Comparison of ENCODE assay signal across 9 cellular contexts in the genomic region with DNA sequence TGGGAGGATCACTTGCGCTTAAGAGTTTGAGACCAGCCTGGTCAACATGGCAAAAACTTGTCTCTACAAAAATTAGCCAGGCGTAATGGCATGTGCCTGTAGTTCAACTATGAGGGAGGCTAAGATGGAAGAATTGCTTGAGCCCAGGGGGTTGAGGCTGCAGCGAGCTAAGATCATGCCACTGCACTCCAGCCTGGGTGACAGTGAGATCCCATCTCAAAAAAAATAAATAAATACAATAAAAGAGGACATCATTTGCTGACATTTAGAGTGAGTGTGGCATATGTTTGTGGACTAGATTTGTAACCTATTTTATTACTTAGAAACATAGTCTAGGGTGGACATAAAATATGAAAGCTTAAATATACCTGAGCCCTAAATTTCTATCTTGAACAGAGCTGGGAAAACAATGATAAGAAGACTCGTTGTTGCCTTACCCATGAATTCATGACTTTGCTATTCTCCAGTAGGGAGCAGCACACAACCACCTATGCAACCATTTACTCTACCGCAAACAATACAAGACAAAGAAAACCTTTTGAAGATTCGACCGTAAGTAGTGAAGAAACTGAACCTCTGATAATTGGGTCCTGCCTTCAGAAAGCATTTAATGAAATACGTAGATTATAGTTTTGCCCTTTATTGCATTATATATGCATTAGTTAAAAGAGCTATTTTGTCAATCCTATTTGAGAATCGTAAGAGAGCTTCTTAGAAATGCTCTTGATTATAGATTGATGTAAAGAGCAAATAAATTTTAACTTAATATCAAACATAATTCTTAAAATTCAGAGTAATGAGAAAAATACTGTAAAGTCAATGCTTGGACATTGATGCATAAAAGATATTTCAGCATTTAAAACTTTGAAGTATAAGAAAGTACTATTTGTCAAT.
DNase-seq lines count a peak whose midpoint lies in the region; ATAC-seq and TF ChIP-seq lines count a peak whose summit lies in the region.
"Had no signal": no experiment of that assay in that cellular context is flagged by ENCODE, and none has a peak within 500 bp of the region (broad histone marks: within the 10 kb centered on the region; RNA-seq: fewer than 3 reads in every experiment).

No MANE protein-coding gene starts in this region.

- peak; percentile 82 for DNase-seq in DMS53 (lab: John Stamatoyannopoulos, UW)
- peak; percentile 80 for DNase-seq in NOMO-1 treated with dmso at 0.1 percent for 144 hours (lab: John Stamatoyannopoulos, UW; ENCODE audit: unreplicated experiment)
- no peak for DNase-seq in dorsolateral prefrontal cortex
- DNase-seq in mesenchymal stem cell = peak; percentile 72
- no peak for DNase-seq in coronary artery (ENCODE audit: low spot score)
- DNase-seq in epidermal melanocyte (ENCODE audit: insufficient read length, low spot score) = no peak

- H2BK15ac ChIP-seq in mesenchymal stem cell (ENCODE audit: low read depth, poor library complexity, severe bottlenecking) = no peak overlapping the region

- peak overlapping the region in 4 of 59 donors; percentile 8 to 28 (median 14) for H3K4me3 ChIP-seq in dorsolateral prefrontal cortex
- H3K4me3 ChIP-seq in mesenchymal stem cell (ENCODE audit: insufficient read depth in 1 of 2, low read depth in 1 of 2, low read length in 2 of 2) = no peak overlapping the region
- H3K4me3 ChIP-seq in coronary artery = no peak overlapping the region
- H3K4me3 ChIP-seq: SJSA1 had no signal

- no peak overlapping the region for H3K14ac ChIP-seq in mesenchymal stem cell (ENCODE audit: low read length in 2 of 2)

- no peak overlapping the region for H2BK12ac ChIP-seq in mesenchymal stem cell (ENCODE audit: low read length in 2 of 2)

- no peaks in the 10 kb centered on the region for H3K36me3 ChIP-seq in mesenchymal stem cell (ENCODE audit: control insufficient read depth in 1 of 2, insufficient read depth in 2 of 2, low read depth in 1 of 2, low read length in 2 of 2)
- H3K36me3 ChIP-seq: SJSA1 had no signal

- H3K9me3 ChIP-seq in mesenchymal stem cell (ENCODE audit: control insufficient read depth, low read length) = no peaks in the 10 kb centered on the region
- H3K9me3 ChIP-seq: SJSA1 had no signal

- H4K91ac ChIP-seq in mesenchymal stem cell (ENCODE audit: low read length) = no peak overlapping the region

- 66% methylated on average over 3 of the region's 9 CpGs for WGBS in mesenchymal stem cell

- no peak overlapping the region for H3K4me2 ChIP-seq in mesenchymal stem cell (ENCODE audit: low read length, poor library complexity, severe bottlenecking)

- no peak overlapping the region for H3K23ac ChIP-seq in mesenchymal stem cell (ENCODE audit: low read length in 2 of 2)

- ATAC-seq in HG03442 (IDR thresholded peaks at IDR 0.05; ENCODE audit: unreplicated experiment) (peak; percentile 80), HG03095 (IDR thresholded peaks at IDR 0.05; ENCODE audit: unreplicated experiment) (no peak)

- no peak overlapping the region for H4K8ac ChIP-seq in mesenchymal stem cell (ENCODE audit: low read length)

- H3K9ac ChIP-seq in mesenchymal stem cell (ENCODE audit: low read length) = peak overlapping the region; percentile 68

- H3K4ac ChIP-seq in mesenchymal stem cell (ENCODE audit: low read depth in 1 of 2, low read length in 2 of 2) = no peak overlapping the region

- H2AK5ac ChIP-seq in mesenchymal stem cell (ENCODE audit: low read length, severe bottlenecking) = no peak overlapping the region

- intact Hi-C loops in dorsolateral prefrontal cortex (cut with DNase I) = loop anchor here in 1 of 2 donors (10.0 kb wide), 1 partner anchor 236 kb away; no protein-coding TSS in a partner anchor

- no peaks in the 10 kb centered on the region for H3K79me1 ChIP-seq in mesenchymal stem cell (replicated peaks; ENCODE audit: low read length, poor library complexity, severe bottlenecking)

- H3K18ac ChIP-seq in mesenchymal stem cell (ENCODE audit: low read depth in 1 of 2, low read length in 2 of 2) = no peak overlapping the region

- no peaks in the 10 kb centered on the region for H3K4me1 ChIP-seq in mesenchymal stem cell (ENCODE audit: control insufficient read depth, insufficient read depth, low read depth, low read length)
- H3K4me1 ChIP-seq: SJSA1 had no signal

- no peak overlapping the region for H3K27ac ChIP-seq in dorsolateral prefrontal cortex
- no peak overlapping the region for H3K27ac ChIP-seq in mesenchymal stem cell (ENCODE audit: low read length, poor library complexity, severe bottlenecking)
- no peak overlapping the region for H3K27ac ChIP-seq in coronary artery
- H3K27ac ChIP-seq: SJSA1 had no signal

- no peak overlapping the region for H2BK120ac ChIP-seq in mesenchymal stem cell (ENCODE audit: low read depth, low read length)

- H2AFZ ChIP-seq in mesenchymal stem cell (ENCODE audit: low read depth, low read length) = no peak overlapping the region

- TF ChIP-seq CTCF in dorsolateral prefrontal cortex (IDR thresholded peaks at IDR 0.05 in 54 of 56, conservative IDR thresholded peaks at IDR 0.05 in 2 of 56; ENCODE audit: low read depth in 1 of 56, partially characterized antibody in 56 of 56) = peak; percentile 9 to 83 (median 62)
- no peak for TF ChIP-seq CTCF in coronary artery (IDR thresholded peaks at IDR 0.05)

- H3K27me3 ChIP-seq in dorsolateral prefrontal cortex (peaks cover 0 to 4% (median 0%) of the 10 kb centered on the region in 45 donors), mesenchymal stem cell (ENCODE audit: control insufficient read depth in 1 of 2, insufficient read depth in 1 of 2, low read length in 2 of 2) (no peaks in the 10 kb centered on the region)
- H3K27me3 ChIP-seq: SJSA1 had no signal

- no peak overlapping the region for H2BK5ac ChIP-seq in mesenchymal stem cell (ENCODE audit: low read depth, low read length, poor library complexity, severe bottlenecking)

Comparison
In these comparisons a context has a peak if more than half of its experiments do, and no peak if none do; other contexts are left out.
1. DNase-seq: peak in DMS53 (single experiment), NOMO-1 treated with dmso at 0.1 percent for 144 hours (single experiment) and mesenchymal stem cell (single experiment); none in dorsolateral prefrontal cortex (0 of 10), coronary artery (single experiment) and epidermal melanocyte (single experiment).